In genomic region chr16:57264381-57264780, GRCh38 we compare ENCODE assay signal across 21 cellular contexts. TPM values are rescaled to one million over a fixed set of nuclear protein-coding genes. Genes with fewer than 3 reads are reported as not detected.
DNase-seq lines count a peak whose midpoint lies in the region; ATAC-seq, FAIRE-seq and TF ChIP-seq lines count a peak whose summit lies in the region.
"Had no signal": no experiment of that assay in that cellular context is flagged by ENCODE, and none has a peak within 500 bp of the region (broad histone marks: within the 10 kb centered on the region; RNA-seq: fewer than 3 reads in every experiment).

No MANE protein-coding gene starts in this region.

- intact Hi-C loops in Right ventricle myocardium inferior (cut with DNase I) (no loop called here), heart right ventricle (cut with DNase I) (no loop called here), pancreas (cut with DNase I) (no loop called here)

- DNase-seq in Right ventricle myocardium inferior (ENCODE audit: missing footprints) (peak; percentile 74), heart right ventricle (no peak), pancreas (peak in 2 of 6 donors; percentile 16 to 34), DMS79 (lab: John Stamatoyannopoulos, UW) (no peak), UCSD-AML1 (lab: John Stamatoyannopoulos, UW; ENCODE audit: unreplicated experiment) (no peak)
- DNase-seq in activated CD4-positive, CD25-positive, alpha-beta regulatory T cell treated with anti-CD3 and anti-CD28 coated beads, Interleukin-2, amount 50 U/mL, for 72 hours = no peak
- DNase-seq: activated CD4-positive, CD25-positive, alpha-beta regulatory T cell; activated CD8-positive, alpha-beta memory T cell treated with anti-CD3 and anti-CD28 coated beads for 24 hours; CD4-positive, alpha-beta memory T cell; EL; foreskin keratinocyte; HCEC 1CT; NCI-H226; SHP77; stimulated activated CD4-positive, alpha-beta T cell treated with anti-CD3 and anti-CD28 coated beads, Interleukin-12 subunit alpha, Interleukin-12 subunit beta, amount 100 ng/mL, for 4 hours; T-helper 2 cell; trophoblast cell had no signal

- H3K4me3 ChIP-seq in heart right ventricle (no peak overlapping the region), esophagus (ENCODE audit: low read depth in 1 of 2, low read length in 2 of 2) (no peak overlapping the region), pancreas (no peak overlapping the region)

- no peaks in the 10 kb centered on the region for H3K27me3 ChIP-seq in heart right ventricle
- H3K27me3 ChIP-seq in esophagus (ENCODE audit: control insufficient read depth in 1 of 2, insufficient read depth in 2 of 2, low read length in 2 of 2) = no peaks in the 10 kb centered on the region
- H3K27me3 ChIP-seq in pancreas = no peaks in the 10 kb centered on the region
- H3K27me3 ChIP-seq: foreskin keratinocyte had no signal

- WGBS in heart right ventricle, 2 donors = 88 to 91% methylated on average over 8 of the region's 8 CpGs
- WGBS in esophagus, 2 donors = 62 to 69% methylated on average over 8 of the region's 8 CpGs
- WGBS in pancreas, 2 donors = 78 to 82% methylated on average over 8 of the region's 8 CpGs

- no peaks in the 10 kb centered on the region for H3K9me3 ChIP-seq in heart right ventricle
- no peaks in the 10 kb centered on the region for H3K9me3 ChIP-seq in esophagus (ENCODE audit: control insufficient read depth in 2 of 2, insufficient read depth in 1 of 2, low read depth in 1 of 2, low read length in 1 of 2)
- H3K9me3 ChIP-seq in pancreas = no peaks in the 10 kb centered on the region

- H3K4me1 ChIP-seq in heart right ventricle = peaks cover 10 to 55% (median 36%) of the 10 kb centered on the region in 9 donors
- H3K4me1 ChIP-seq in esophagus (ENCODE audit: control insufficient read depth in 2 of 2, insufficient read depth in 2 of 2, low read length in 1 of 2) = peaks cover 6 to 34% of the 10 kb centered on the region in 2 donors
- peaks cover 49 to 56% (median 56%) of the 10 kb centered on the region in 3 donors for H3K4me1 ChIP-seq in pancreas

- H3K27ac ChIP-seq in heart right ventricle (no peak overlapping the region), esophagus (ENCODE audit: low read depth in 2 of 2, low read length in 1 of 2) (peak overlapping the region; percentile 93 to 94), pancreas (peak overlapping the region; percentile 49 to 87 (median 78))
- H3K27ac ChIP-seq: foreskin keratinocyte had no signal

- no peak for ATAC-seq in Right ventricle myocardium inferior
- no peak for ATAC-seq in heart right ventricle
- no peak for ATAC-seq in pancreas
- no peak for ATAC-seq in GM18868 (IDR thresholded peaks at IDR 0.05; ENCODE audit: unreplicated experiment)
- ATAC-seq: natural killer cell treated with Interleukin-12 subunit alpha and Interleukin-12 subunit beta and Interleukin-15 and Interleukin-18, amount 100 ng/mL, for 72 hours had no signal

- no peaks in the 10 kb centered on the region for H3K36me3 ChIP-seq in heart right ventricle
- H3K36me3 ChIP-seq in esophagus (ENCODE audit: control insufficient read depth in 2 of 2, insufficient read depth in 2 of 2, low read length in 1 of 2) = no peaks in the 10 kb centered on the region
- no peaks in the 10 kb centered on the region for H3K36me3 ChIP-seq in pancreas

- FAIRE-seq in pancreas (lab: Jason Lieb, UNC) = no peak
- FAIRE-seq: GM19239 had no signal

- TF ChIP-seq CTCF in heart right ventricle (IDR thresholded peaks at IDR 0.05) (no peak), pancreas (IDR thresholded peaks at IDR 0.05) (no peak)

RNA-seq across cellular contexts. Expression of gene ARL2BP, which starts 19.3 kb away (rescaled TPM):
- total RNA-seq in Right ventricle myocardium inferior (64.1 TPM), heart right ventricle (10 to 100 TPM; 39.9 to 53.9 (median 45.9) TPM), pancreas (10 to 100 TPM; 12.3 to 22.5 (median 14.7) TPM)
- polyA plus RNA-seq in heart right ventricle (10 to 100 TPM; 33.4 to 57.9 TPM), esophagus (10 to 100 TPM; 20.8 to 30.1 TPM), pancreas (10 to 100 TPM; 10.8 to 20.2 TPM)

RNA-seq across cellular contexts. Expression of gene PLLP, which starts 20.1 kb away (rescaled TPM):
- total RNA-seq in Right ventricle myocardium inferior (3.4 TPM), heart right ventricle (1 to 10 TPM; 1.7 to 4.0 (median 2.2) TPM), pancreas (10 to 100 TPM; 10.8 to 29.9 (median 22.5) TPM)
- polyA plus RNA-seq in heart right ventricle (10 to 100 TPM in 1 of 2 donors, 1 to 10 TPM in 1; 7.0 to 10.6 TPM), esophagus (10 to 100 TPM; 18.1 to 28.0 TPM), pancreas (10 to 100 TPM; 22.2 to 34.3 TPM)

Comparison
In these comparisons a context has a peak if more than half of its experiments do, and no peak if none do; other contexts are left out.
1. H3K27ac ChIP-seq: peak in esophagus (2 of 2) and pancreas (4 of 4); none in heart right ventricle (0 of 10).